28 cellular contexts compared by ENCODE assay signal in the genomic region with DNA sequence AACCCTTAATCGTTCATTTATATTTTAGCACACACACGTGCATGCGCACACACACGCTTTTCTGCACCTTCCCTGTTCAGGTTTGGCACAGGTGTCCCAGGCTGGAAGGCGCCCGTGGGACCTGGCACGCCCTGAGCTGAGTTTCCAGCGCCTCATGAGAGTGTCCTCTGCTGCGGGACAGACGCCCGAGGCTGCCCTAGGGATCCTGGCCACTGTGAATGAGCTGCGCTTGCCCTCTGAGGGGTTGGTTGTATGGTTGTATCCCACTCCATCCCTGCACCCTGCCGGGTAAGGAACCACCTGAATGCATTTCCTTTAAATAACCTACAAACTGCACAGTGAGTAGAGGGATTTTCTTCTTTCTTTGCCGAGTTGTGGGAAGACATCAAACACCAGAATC. TPM values are rescaled to one million over a fixed set of nuclear protein-coding genes. Genes with fewer than 3 reads are reported as not detected.
DNase-seq lines count a peak whose midpoint lies in the region; ATAC-seq and TF ChIP-seq lines count a peak whose summit lies in the region.
"Had no signal": no experiment of that assay in that cellular context is flagged by ENCODE, and none has a peak within 500 bp of the region (broad histone marks: within the 10 kb centered on the region; RNA-seq: fewer than 3 reads in every experiment).

No MANE protein-coding gene starts in this region.

- DNase-seq in H7 (peak; percentile 67), RWPE2 (ENCODE audit: low spot score) (no peak)
- no peak for DNase-seq in activated T-cell treated with anti-CD3 and anti-CD28 coated beads, Interleukin-2, amount 50 U/mL, for 1 hour
- DNase-seq: activated CD4-positive, alpha-beta T cell treated with anti-CD3 and anti-CD28 coated beads, Interleukin-2, amount 10 ng/mL, durations not matched to agents 24 days and 14 days; activated CD8-positive, alpha-beta memory T cell treated with anti-CD3 and anti-CD28 coated beads for 24 hours; activated T-cell treated with anti-CD3 and anti-CD28 coated beads for 4 hours; Calu3; DND-41; GOT3; hippocampal formation; Kasumi-1; midbrain; naive B cell; NCI-H1436; NCI-H2081 treated with DMSO at 0.1 percent for 48 hours; NCI-H345; occipital lobe; stimulated activated CD4-positive, alpha-beta T cell treated with anti-CD3 and anti-CD28 coated beads, Interleukin-4, amount 100 ng/mL, for 24 hours; transverse colon; WERI-Rb-1 had no signal

- H3K27me3 ChIP-seq in H7 (ENCODE audit: control insufficient read depth, insufficient read depth, low read length) = peaks cover 34% of the 10 kb centered on the region
- H3K27me3 ChIP-seq in RWPE2 (ENCODE audit: insufficient read depth, poor library complexity, severe bottlenecking) = peaks cover 49% of the 10 kb centered on the region
- peaks cover 81% of the 10 kb centered on the region for H3K27me3 ChIP-seq in iPS-15b (ENCODE audit: control insufficient read depth, insufficient read depth, low read length)
- H3K27me3 ChIP-seq: SJSA1 had no signal

- H3K4me1 ChIP-seq in RWPE2 (ENCODE audit: insufficient read depth, poor library complexity, severe bottlenecking) (no peaks in the 10 kb centered on the region), iPS-15b (ENCODE audit: control insufficient read depth, insufficient read depth, low read length) (peaks cover 17% of the 10 kb centered on the region)
- H3K4me1 ChIP-seq: prostate gland, transverse colon had no signal

- no peak overlapping the region for H3K27ac ChIP-seq in RWPE2 (ENCODE audit: poor library complexity, severe bottlenecking)
- H3K27ac ChIP-seq: prostate gland, SJSA1, transverse colon, WERI-Rb-1 had no signal

- H3K9me3 Mint-ChIP-seq in stimulated activated memory B cell treated with anti-CD40 and anti-IgM and Interleukin-4, amounts not matched to agents 10 μg/mL and 1 μg/mL and 100 μg/mL, for 72 hours = no peaks in the 10 kb centered on the region
- H3K9me3 Mint-ChIP-seq: activated CD4-positive, alpha-beta T cell treated with anti-CD3 and anti-CD28 coated beads, Interleukin-2, amount 10 ng/mL, durations not matched to agents 24 days and 14 days; activated naive CD4-positive, alpha-beta T cell treated with anti-CD3 and anti-CD28 coated beads, Interleukin-2, amount 50 U/mL, for 72 hours; CD14-positive monocyte had no signal

- H3K9ac ChIP-seq in iPS-15b (ENCODE audit: low read depth, low read length) = no peak overlapping the region

- H3K4me3 ChIP-seq in H7 (ENCODE audit: insufficient read depth, low read depth, low read length) (peak overlapping the region; percentile 16; the same call in 1 of the 2 replicates), RWPE2 (ENCODE audit: severe bottlenecking) (no peak overlapping the region), iPS-15b (ENCODE audit: low read depth, low read length) (peak overlapping the region; percentile 39)
- H3K4me3 ChIP-seq: prostate gland, SJSA1, transverse colon had no signal

- H3K27me3 Mint-ChIP-seq in stimulated activated memory B cell treated with anti-CD40 and anti-IgM and Interleukin-4, amounts not matched to agents 10 μg/mL and 1 μg/mL and 100 μg/mL, for 72 hours = peaks cover 89% of the 10 kb centered on the region

- H3K4me3 Mint-ChIP-seq in stimulated activated memory B cell treated with anti-CD40 and anti-IgM and Interleukin-4, amounts not matched to agents 10 μg/mL and 1 μg/mL and 100 μg/mL, for 72 hours = no peak overlapping the region
- H3K4me3 Mint-ChIP-seq: activated CD4-positive, alpha-beta T cell treated with anti-CD3 and anti-CD28 coated beads, Interleukin-2, amount 10 ng/mL, durations not matched to agents 24 days and 14 days; naive B cell had no signal

- peaks cover 13% of the 10 kb centered on the region for H3K4me1 Mint-ChIP-seq in stimulated activated memory B cell treated with anti-CD40 and anti-IgM and Interleukin-4, amounts not matched to agents 10 μg/mL and 1 μg/mL and 100 μg/mL, for 72 hours
- H3K4me1 Mint-ChIP-seq: activated CD4-positive, alpha-beta T cell treated with anti-CD3 and anti-CD28 coated beads, Interleukin-2, amount 10 ng/mL, durations not matched to agents 24 days and 14 days had no signal

- H3K36me3 ChIP-seq in H7 (replicated peaks; ENCODE audit: control insufficient read depth, insufficient read depth, low read length) (no peaks in the 10 kb centered on the region), RWPE2 (ENCODE audit: low read depth) (no peaks in the 10 kb centered on the region), iPS-15b (ENCODE audit: control insufficient read depth, insufficient read depth, low read length) (no peaks in the 10 kb centered on the region)
- H3K36me3 ChIP-seq: prostate gland, SJSA1, transverse colon, WERI-Rb-1 had no signal

- H3K27ac Mint-ChIP-seq in stimulated activated memory B cell treated with anti-CD40 and anti-IgM and Interleukin-4, amounts not matched to agents 10 μg/mL and 1 μg/mL and 100 μg/mL, for 72 hours = no peak overlapping the region
- H3K27ac Mint-ChIP-seq: activated CD4-positive, alpha-beta T cell treated with anti-CD3 and anti-CD28 coated beads, Interleukin-2, amount 10 ng/mL, durations not matched to agents 24 days and 14 days; activated naive CD4-positive, alpha-beta T cell treated with anti-CD3 and anti-CD28 coated beads, Interleukin-2, amount 50 U/mL, for 72 hours had no signal

- H3K9me3 ChIP-seq in RWPE2 (ENCODE audit: severe bottlenecking) (no peaks in the 10 kb centered on the region), iPS-15b (ENCODE audit: control insufficient read depth, insufficient read depth, low read length) (no peaks in the 10 kb centered on the region)
- H3K9me3 ChIP-seq: prostate gland, SJSA1, transverse colon had no signal

- TF ChIP-seq CTCF in RWPE2 (IDR thresholded peaks at IDR 0.05; ENCODE audit: poor library complexity, severe bottlenecking) = no peak

- ATAC-seq in RWPE2 (ENCODE audit: low read depth) (peak; percentile 52), HG02981 (IDR thresholded peaks at IDR 0.05; ENCODE audit: unreplicated experiment) (no peak), GM18519 (IDR thresholded peaks at IDR 0.05; ENCODE audit: low FRiP score, unreplicated experiment) (no peak)
- ATAC-seq in stimulated activated memory B cell treated with anti-CD40 and anti-IgM and Interleukin-4, amounts not matched to agents 10 μg/mL and 1 μg/mL and 100 μg/mL, for 72 hours = peak; percentile 20
- ATAC-seq: activated naive CD4-positive, alpha-beta T cell treated with anti-CD3 and anti-CD28 coated beads, Interleukin-2, amount 50 U/mL, for 72 hours had no signal

- no peaks in the 10 kb centered on the region for H3K36me3 Mint-ChIP-seq in stimulated activated memory B cell treated with anti-CD40 and anti-IgM and Interleukin-4, amounts not matched to agents 10 μg/mL and 1 μg/mL and 100 μg/mL, for 72 hours
- H3K36me3 Mint-ChIP-seq: activated naive CD4-positive, alpha-beta T cell treated with anti-CD3 and anti-CD28 coated beads, Interleukin-2, amount 50 U/mL, for 72 hours; CD14-positive monocyte; naive B cell had no signal

RNA-seq across cellular contexts. Expression of gene MEX3B, which starts 12.2 kb away (rescaled TPM):
- total RNA-seq in H7 (2014; rRNA removed; shearing (Covaris generic)) = 9.9 and 14.3 TPM in 2 replicates

Comparison
In these comparisons a context has a peak if more than half of its experiments do, and no peak if none do; other contexts are left out.
1. ATAC-seq: peak in RWPE2 (single experiment) and stimulated activated memory B cell treated with anti-CD40 and anti-IgM and Interleukin-4, amounts not matched to agents 10 μg/mL and 1 μg/mL and 100 μg/mL, for 72 hours (single experiment); none in HG02981 (single experiment) and GM18519 (single experiment).